Comparison of ENCODE assay signal across 15 cellular contexts in the genomic region with DNA sequence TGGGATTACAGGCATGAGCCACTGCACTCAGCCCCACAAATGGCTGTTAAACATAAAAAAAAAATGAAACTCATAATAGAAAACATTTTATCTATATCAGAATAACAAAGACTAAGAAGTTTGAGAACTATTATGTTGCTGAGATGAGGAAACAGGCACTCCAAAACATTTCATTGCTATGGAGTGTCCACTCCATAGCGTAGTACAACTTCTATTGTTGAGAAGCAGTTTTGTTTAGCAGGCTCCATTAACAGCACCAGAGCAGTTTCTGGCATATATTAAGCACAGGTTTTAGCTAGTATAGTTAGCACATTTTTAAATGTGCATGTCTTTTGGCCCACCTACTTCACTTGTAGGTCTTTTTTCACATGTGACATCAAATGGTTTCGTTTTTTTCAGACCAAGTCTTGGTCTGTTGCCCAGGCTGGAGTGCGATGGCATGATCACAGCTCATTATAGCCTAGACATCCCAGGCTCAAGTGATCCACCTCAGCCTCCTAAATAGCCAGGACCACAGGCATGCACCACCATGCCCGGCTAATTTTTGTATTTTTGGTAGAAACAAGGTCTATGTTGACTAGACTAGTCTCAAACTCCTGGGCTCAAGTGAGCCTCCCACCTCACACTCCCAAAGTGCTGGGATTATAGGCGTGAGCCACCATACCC. TPM values are rescaled to one million over a fixed set of nuclear protein-coding genes. Genes with fewer than 3 reads are reported as not detected.
DNase-seq lines count a peak whose midpoint lies in the region; ATAC-seq and TF ChIP-seq lines count a peak whose summit lies in the region.
"Had no signal": no experiment of that assay in that cellular context is flagged by ENCODE, and none has a peak within 500 bp of the region (broad histone marks: within the 10 kb centered on the region; RNA-seq: fewer than 3 reads in every experiment).

No MANE protein-coding gene starts in this region.

- no TSS peak for BruUV-seq in A673 (replicated peaks; lab: Mats Ljungman, UMichigan)

- TF ChIP-seq EP300 in upper lobe of left lung (IDR thresholded peaks at IDR 0.05), result no peak

- peak overlapping the region; percentile 21 for H3K27ac ChIP-seq in A673 (ENCODE audit: low read depth, low read length, poor library complexity, severe bottlenecking)
- no peak overlapping the region for H3K27ac ChIP-seq in left lung
- H3K27ac ChIP-seq in upper lobe of left lung, result no peak overlapping the region
- H3K27ac ChIP-seq: BLaER1 treated with 17β-estradiol and CSF1 and Interleukin-3, amounts not matched to agents 10 nM and 100 nM had no signal

- 80 to 83% methylated on average over 5 of the region's 5 CpGs for WGBS in upper lobe of left lung, 2 donors

- H3K27me3 ChIP-seq in A673 (replicated peaks; ENCODE audit: insufficient read depth, low read depth, low read length, poor library complexity) (no peaks in the 10 kb centered on the region), MG63 (no peaks in the 10 kb centered on the region), left lung (no peaks in the 10 kb centered on the region), upper lobe of left lung (no peaks in the 10 kb centered on the region)
- H3K27me3 ChIP-seq: BLaER1 treated with 17β-estradiol and CSF1 and Interleukin-3, amounts not matched to agents 10 nM and 100 nM had no signal

- POLR2A ChIA-PET in A673 (lab: Charles Lee; ENCODE audit: low non-redundant PET), result no interaction called here

- H3K4me3 ChIP-seq in A673 (ENCODE audit: low read depth, low read length, poor library complexity, severe bottlenecking), result no peak overlapping the region
- H3K4me3 ChIP-seq in MG63, result no peak overlapping the region
- H3K4me3 ChIP-seq in left lung, result no peak overlapping the region
- no peak overlapping the region for H3K4me3 ChIP-seq in upper lobe of left lung
- H3K4me3 ChIP-seq: BLaER1 treated with 17β-estradiol and CSF1 and Interleukin-3, amounts not matched to agents 10 nM and 100 nM had no signal

- no peak for DNase-seq in A673 (ENCODE audit: low spot score)
- DNase-seq in EH (ENCODE audit: low read depth), result peak; percentile 36
- DNase-seq in MG63, result peak; percentile 9
- DNase-seq in left lung, result no peak
- no peak for DNase-seq in posterior cingulate gyrus
- no peak for DNase-seq in upper lobe of left lung
- DNase-seq in G401 (ENCODE audit: low spot score), result no peak
- DNase-seq: HCEC 1CT, NCI-H1048, NCI-H1694, NCI-H2171 treated with DMSO at 0.1 percent for 48 hours, NCI-H510A treated with DMSO at 0.1 percent for 48 hours, SIG-M5, SW 1271 had no signal

- H3K36me3 ChIP-seq in A673 (ENCODE audit: insufficient read depth, low read length, poor library complexity, severe bottlenecking), result peaks cover 78% of the 10 kb centered on the region
- H3K36me3 ChIP-seq in MG63, result peaks cover 68% of the 10 kb centered on the region
- H3K36me3 ChIP-seq in left lung, result peaks cover 0 to 36% of the 10 kb centered on the region in 2 donors
- H3K36me3 ChIP-seq in upper lobe of left lung, result peaks cover 3 to 50% (median 11%) of the 10 kb centered on the region in 4 donors

- intact Hi-C loops in A673 (cut with micrococcal nuclease; ENCODE audit: unreplicated experiment) (no loop called here), left lung (cut with DNase I) (loop anchor here in 1 of 2 donors (10.0 kb wide), 1 partner anchor 86 kb away; no protein-coding TSS in a partner anchor), posterior cingulate gyrus (cut with DNase I) (no loop called here)

- CTCF ChIA-PET in A673 (lab: Charles Lee), result no interaction called here

- H3K9me3 ChIP-seq in A673 (ENCODE audit: low read depth, low read length, poor library complexity, severe bottlenecking), result no peaks in the 10 kb centered on the region
- no peaks in the 10 kb centered on the region for H3K9me3 ChIP-seq in MG63
- no peaks in the 10 kb centered on the region for H3K9me3 ChIP-seq in left lung
- H3K9me3 ChIP-seq in upper lobe of left lung, result no peaks in the 10 kb centered on the region
- H3K9me3 ChIP-seq: BLaER1 treated with 17β-estradiol and CSF1 and Interleukin-3, amounts not matched to agents 10 nM and 100 nM had no signal

- H3K4me1 ChIP-seq in A673 (ENCODE audit: insufficient read depth, low read length, poor library complexity, severe bottlenecking) (peaks cover 16% of the 10 kb centered on the region), left lung (peaks cover 0 to 24% of the 10 kb centered on the region in 2 donors), upper lobe of left lung (peaks cover 11 to 19% (median 15%) of the 10 kb centered on the region in 4 donors)

- TF ChIP-seq POLR2A in upper lobe of left lung (IDR thresholded peaks at IDR 0.05), result no peak

- ATAC-seq in left lung (peak; percentile 60), upper lobe of left lung (ENCODE audit: low FRiP score in 2 of 2) (no peak)

- in situ Hi-C loops in G401 (cut with HindIII; ENCODE audit: low sequenced_read_pairs), result no loop called here

- TF ChIP-seq CTCF in A673 (conservative IDR thresholded peaks at IDR 0.05; ENCODE audit: low read depth, low read length) (no peak), left lung (IDR thresholded peaks at IDR 0.05) (no peak), upper lobe of left lung (IDR thresholded peaks at IDR 0.05) (no peak)

RNA-seq across cellular contexts. Expression of gene HMGB2, which starts 5.8 kb away (rescaled TPM):
- 392 and 435 TPM in 2 replicates for total RNA-seq in A673 (2021)
- total RNA-seq in MG63 (2014; rRNA removed; shearing (Covaris generic); ENCODE audit: low replicate concordance), result 244 and 477 TPM in 2 replicates
- 10 to 100 TPM; 47.7 TPM for total RNA-seq in left lung
- 10 to 100 TPM; 37.5 to 72.7 (median 54.8) TPM for total RNA-seq in upper lobe of left lung
- total RNA-seq in G401 (2014; rRNA removed; shearing (Covaris generic)), result 270 and 334 TPM in 2 replicates

RNA-seq across cellular contexts. Expression of gene SAP30, which starts 42.4 kb away (rescaled TPM):
- total RNA-seq in A673 (2021) (56.5 and 64.3 TPM in 2 replicates), left lung (10 to 100 TPM; 10.2 to 14.8 TPM), upper lobe of left lung (10 to 100 TPM; 15.0 to 39.8 (median 18.8) TPM)
- 47.2 and 62.0 TPM in 2 replicates for total RNA-seq in MG63 (2014; rRNA removed; shearing (Covaris generic); ENCODE audit: low replicate concordance)
- total RNA-seq in G401 (2014; rRNA removed; shearing (Covaris generic)), result 34.0 and 37.1 TPM in 2 replicates

Comparison
In these comparisons a context has a peak if more than half of its experiments do, and no peak if none do; other contexts are left out.
1. DNase-seq: peak in EH (single experiment) and MG63 (single experiment); none in A673 (single experiment), left lung (0 of 2), posterior cingulate gyrus (0 of 10), upper lobe of left lung (0 of 2) and G401 (single experiment).